Comparison of ENCODE assay signal across 8 cellular contexts in the genomic region with DNA sequence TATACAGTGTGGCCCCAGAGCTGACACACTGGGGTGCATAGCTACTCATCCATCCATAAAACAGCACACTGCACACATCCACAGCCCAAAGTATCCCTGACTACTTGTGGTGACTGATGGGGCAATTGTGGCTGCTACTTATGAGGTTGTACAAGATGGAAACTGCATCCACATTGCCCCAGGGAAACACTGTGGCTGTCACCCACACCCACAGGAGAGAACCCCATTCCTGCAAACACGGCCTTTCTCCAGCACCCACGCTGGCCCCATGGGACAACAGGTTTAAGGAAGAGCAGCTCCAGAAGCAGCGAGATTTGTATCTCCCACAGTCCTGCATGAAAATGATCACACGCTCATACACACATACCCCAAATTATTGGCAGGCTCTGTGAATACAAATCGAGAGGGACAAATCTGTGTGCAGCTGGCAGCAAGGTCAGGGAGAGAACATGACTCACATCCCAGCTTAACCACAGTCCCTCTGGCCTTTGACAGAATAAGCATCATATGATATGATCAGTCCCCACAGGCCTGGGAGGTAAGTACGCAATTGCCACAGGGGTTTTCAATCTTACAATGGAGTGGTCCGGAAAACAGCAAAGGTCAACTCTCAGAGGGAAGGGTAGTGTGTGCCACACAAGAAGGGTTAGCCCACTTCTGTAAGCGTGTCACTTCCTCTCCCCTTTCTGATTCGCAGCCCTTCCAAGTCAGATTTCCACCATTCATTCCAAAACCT.
DNase-seq lines count a peak whose midpoint lies in the region; ATAC-seq and TF ChIP-seq lines count a peak whose summit lies in the region.

No MANE protein-coding gene starts in this region.

- CTCF ChIA-PET in GM10248 (lab: Yijun Ruan, JAX) = interaction anchor here (1.1 to 3.2 kb wide), 6 partner anchors 8 to 72 kb away, joined by 3 to 8 read pairs (median 3); a partner anchor contains a TSS
- CTCF ChIA-PET in activated CD8-positive, alpha-beta T cell treated with anti-CD3 and anti-CD28 coated beads, Interleukin-2, amount 10 ng/mL, durations not matched to agents 7 days and 5 days (lab: Charles Lee) = no interaction called here

- WGBS in lung, 2 donors = 77 to 87% methylated on average over 9 of the region's 9 CpGs

- H3K27ac Mint-ChIP-seq in activated CD8-positive, alpha-beta T cell treated with anti-CD3 and anti-CD28 coated beads, Interleukin-2, amount 10 ng/mL, durations not matched to agents 7 days and 5 days = no peak overlapping the region
- no peak overlapping the region for H3K27ac Mint-ChIP-seq in endothelial cell (ENCODE audit: unreplicated experiment)

- no peaks in the 10 kb centered on the region for H3K4me1 ChIP-seq in lung (ENCODE audit: control insufficient read depth in 2 of 2, insufficient read depth in 2 of 2, low read length in 2 of 2)
- H3K4me1 ChIP-seq in colonic mucosa = no peaks in the 10 kb centered on the region

- H3K36me3 ChIP-seq in lung (ENCODE audit: control insufficient read depth in 2 of 2, insufficient read depth in 2 of 2, low read length in 2 of 2) (peaks cover 9 to 16% of the 10 kb centered on the region in 2 donors), colonic mucosa (peaks cover 7% of the 10 kb centered on the region)

- H3K9me3 Mint-ChIP-seq in activated CD8-positive, alpha-beta T cell treated with anti-CD3 and anti-CD28 coated beads, Interleukin-2, amount 10 ng/mL, durations not matched to agents 7 days and 5 days (ENCODE audit: insufficient read depth) = no peaks in the 10 kb centered on the region
- H3K9me3 Mint-ChIP-seq in endothelial cell (ENCODE audit: unreplicated experiment) = no peaks in the 10 kb centered on the region

- no peaks in the 10 kb centered on the region for H3K27me3 Mint-ChIP-seq in activated CD8-positive, alpha-beta T cell treated with anti-CD3 and anti-CD28 coated beads, Interleukin-2, amount 10 ng/mL, durations not matched to agents 7 days and 5 days (ENCODE audit: low read depth)
- peaks cover 5% of the 10 kb centered on the region for H3K27me3 Mint-ChIP-seq in endothelial cell (ENCODE audit: unreplicated experiment)

- no peak for TF ChIP-seq CTCF in GM10248 (IDR thresholded peaks at IDR 0.05; ENCODE audit: control extremely low read depth, extremely low read depth, low read depth, missing control alignments)
- TF ChIP-seq CTCF in lung (IDR thresholded peaks at IDR 0.05; ENCODE audit: control extremely low read depth, extremely low read depth) = no peak
- TF ChIP-seq CTCF in endothelial cell (IDR thresholded peaks at IDR 0.05; ENCODE audit: unreplicated experiment) = no peak
- no peak for TF ChIP-seq CTCF in colonic mucosa (IDR thresholded peaks at IDR 0.05)

- no peak overlapping the region for H3K9ac ChIP-seq in colonic mucosa (ENCODE audit: low read depth in 2 of 2, low read length in 2 of 2)

- H3K4me3 ChIP-seq in lung (no peak overlapping the region), colonic mucosa (no peak overlapping the region)

- H3K4me3 Mint-ChIP-seq in activated CD8-positive, alpha-beta T cell treated with anti-CD3 and anti-CD28 coated beads, Interleukin-2, amount 10 ng/mL, durations not matched to agents 7 days and 5 days = no peak overlapping the region
- no peak overlapping the region for H3K4me3 Mint-ChIP-seq in endothelial cell (ENCODE audit: unreplicated experiment)

- POLR2A ChIA-PET in GM10248 (lab: Yijun Ruan, JAX) = no interaction called here
- POLR2A ChIA-PET in activated CD8-positive, alpha-beta T cell treated with anti-CD3 and anti-CD28 coated beads, Interleukin-2, amount 10 ng/mL, durations not matched to agents 7 days and 5 days (lab: Charles Lee) = no interaction called here

- ATAC-seq in HG02678 (IDR thresholded peaks at IDR 0.05; ENCODE audit: unreplicated experiment) (peak; percentile 37), lung (ENCODE audit: insufficient read depth, low FRiP score) (peak; percentile 28), HG02623 (IDR thresholded peaks at IDR 0.05; ENCODE audit: unreplicated experiment) (no peak)
- ATAC-seq in activated CD8-positive, alpha-beta T cell treated with anti-CD3 and anti-CD28 coated beads, Interleukin-2, amount 10 ng/mL, durations not matched to agents 7 days and 5 days = peak; percentile 41

- DNase-seq in GM10248 (ENCODE audit: extremely low spot score) = peak; percentile 33
- no peak for DNase-seq in activated CD8-positive, alpha-beta T cell treated with anti-CD3 and anti-CD28 coated beads, Interleukin-2, amount 10 ng/mL, durations not matched to agents 7 days and 5 days
- no peak for DNase-seq in lung (ENCODE audit: low spot score)
- DNase-seq in endothelial cell (ENCODE audit: low spot score) = no peak
- no peak for DNase-seq in colonic mucosa
- DNase-seq in HPDE6-E6E7 (ENCODE audit: extremely low spot score) = no peak

- H3K27me3 ChIP-seq in lung (ENCODE audit: control insufficient read depth, insufficient read depth) = no peaks in the 10 kb centered on the region
- H3K27me3 ChIP-seq in colonic mucosa = no peaks in the 10 kb centered on the region

- peaks cover 32% of the 10 kb centered on the region for H3K36me3 Mint-ChIP-seq in activated CD8-positive, alpha-beta T cell treated with anti-CD3 and anti-CD28 coated beads, Interleukin-2, amount 10 ng/mL, durations not matched to agents 7 days and 5 days (ENCODE audit: low read depth)
- H3K36me3 Mint-ChIP-seq in endothelial cell (ENCODE audit: low read depth, unreplicated experiment) = peaks cover 15% of the 10 kb centered on the region

- no peaks in the 10 kb centered on the region for H3K9me3 ChIP-seq in lung (ENCODE audit: control insufficient read depth in 2 of 2, insufficient read depth in 1 of 2, low read length in 1 of 2)
- no peaks in the 10 kb centered on the region for H3K9me3 ChIP-seq in colonic mucosa

- peaks cover 8% of the 10 kb centered on the region for H3K4me1 Mint-ChIP-seq in activated CD8-positive, alpha-beta T cell treated with anti-CD3 and anti-CD28 coated beads, Interleukin-2, amount 10 ng/mL, durations not matched to agents 7 days and 5 days (ENCODE audit: low read depth)
- H3K4me1 Mint-ChIP-seq in endothelial cell (ENCODE audit: unreplicated experiment) = peaks cover 15% of the 10 kb centered on the region

- intact Hi-C loops in colonic mucosa (cut with DNase I) = loop anchor here (5.0 kb wide), 1 partner anchor 50 kb away; no protein-coding TSS in a partner anchor

- H3K27ac ChIP-seq in lung (ENCODE audit: low read depth in 1 of 2, low read length in 1 of 2) (peak overlapping the region in 1 of 2 donors; percentile 56), colonic mucosa (no peak overlapping the region)
